In genomic region chr2:207472343-207473202, GRCh38 we compare ENCODE assay signal across 1 cellular context.
TF ChIP-seq lines count a peak whose summit lies in the region.

No MANE protein-coding gene starts in this region.

TF ChIP-seq in endothelial cell of umbilical vein, 7 proteins besides CTCF, POLR2A, EP300 and RAD21:
- TF ChIP-seq MYC (IDR thresholded peaks at IDR 0.05; ENCODE audit: low read depth, low read length) (no peak), GATA2 (IDR thresholded peaks at IDR 0.05; ENCODE audit: insufficient read depth, insufficient read length, low read depth, low read length) (no peak), FOS (IDR thresholded peaks at IDR 0.05; ENCODE audit: borderline replicate concordance, insufficient read depth, low read length) (peak; percentile 6)
